Comparison of ENCODE assay signal across 1 cellular context in the genomic region with DNA sequence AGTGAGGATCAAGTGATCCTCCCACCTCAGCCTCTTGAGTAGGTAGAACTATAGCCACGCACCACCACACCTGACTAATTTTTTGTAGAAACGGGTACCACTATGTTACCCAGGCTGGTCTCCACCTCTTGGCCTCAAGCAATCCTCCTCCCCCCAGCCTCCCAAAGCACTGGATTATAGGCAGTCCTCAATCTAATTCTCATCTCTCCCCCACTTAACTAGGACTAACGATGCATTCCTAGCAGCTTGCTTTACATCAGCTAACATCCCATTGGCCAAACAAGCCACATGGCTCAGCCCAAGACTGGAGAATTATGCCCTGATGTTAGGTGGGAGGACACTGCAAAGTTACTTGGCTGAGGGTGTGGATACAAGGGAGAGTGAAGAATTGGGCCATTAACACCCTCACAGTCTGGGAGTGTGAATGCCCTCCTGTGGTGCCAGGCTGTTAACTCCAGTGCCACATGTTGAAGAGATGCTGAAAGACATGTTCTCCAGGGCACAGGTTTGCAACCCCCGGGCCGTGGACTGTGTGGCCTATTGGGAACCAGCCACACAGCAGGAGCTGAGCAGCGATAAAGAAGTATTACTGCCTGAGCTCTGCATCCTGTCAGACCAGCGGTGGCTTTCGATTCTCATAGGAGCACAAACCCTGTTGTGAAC.
TF ChIP-seq lines count a peak whose summit lies in the region.

No MANE protein-coding gene starts in this region.

TF ChIP-seq in HCT116, 20 proteins besides CTCF, POLR2A, EP300 and RAD21:
- TF ChIP-seq, protein P1, sequence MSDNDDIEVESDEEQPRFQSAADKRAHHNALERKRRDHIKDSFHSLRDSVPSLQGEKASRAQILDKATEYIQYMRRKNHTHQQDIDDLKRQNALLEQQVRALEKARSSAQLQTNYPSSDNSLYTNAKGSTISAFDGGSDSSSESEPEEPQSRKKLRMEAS (IDR thresholded peaks at IDR 0.05): no peak
- no peak for TF ChIP-seq YY1 (IDR thresholded peaks at IDR 0.05; ENCODE audit: extremely low read depth, insufficient replicate concordance, low read depth, low read length)
- no peak for TF ChIP-seq FOSL1 (IDR thresholded peaks at IDR 0.05; ENCODE audit: low read depth)
- no peak for TF ChIP-seq ZFX (IDR thresholded peaks at IDR 0.05)
- no peak for TF ChIP-seq EGR1 (IDR thresholded peaks at IDR 0.05; ENCODE audit: low read depth)
- TF ChIP-seq, protein P2, sequence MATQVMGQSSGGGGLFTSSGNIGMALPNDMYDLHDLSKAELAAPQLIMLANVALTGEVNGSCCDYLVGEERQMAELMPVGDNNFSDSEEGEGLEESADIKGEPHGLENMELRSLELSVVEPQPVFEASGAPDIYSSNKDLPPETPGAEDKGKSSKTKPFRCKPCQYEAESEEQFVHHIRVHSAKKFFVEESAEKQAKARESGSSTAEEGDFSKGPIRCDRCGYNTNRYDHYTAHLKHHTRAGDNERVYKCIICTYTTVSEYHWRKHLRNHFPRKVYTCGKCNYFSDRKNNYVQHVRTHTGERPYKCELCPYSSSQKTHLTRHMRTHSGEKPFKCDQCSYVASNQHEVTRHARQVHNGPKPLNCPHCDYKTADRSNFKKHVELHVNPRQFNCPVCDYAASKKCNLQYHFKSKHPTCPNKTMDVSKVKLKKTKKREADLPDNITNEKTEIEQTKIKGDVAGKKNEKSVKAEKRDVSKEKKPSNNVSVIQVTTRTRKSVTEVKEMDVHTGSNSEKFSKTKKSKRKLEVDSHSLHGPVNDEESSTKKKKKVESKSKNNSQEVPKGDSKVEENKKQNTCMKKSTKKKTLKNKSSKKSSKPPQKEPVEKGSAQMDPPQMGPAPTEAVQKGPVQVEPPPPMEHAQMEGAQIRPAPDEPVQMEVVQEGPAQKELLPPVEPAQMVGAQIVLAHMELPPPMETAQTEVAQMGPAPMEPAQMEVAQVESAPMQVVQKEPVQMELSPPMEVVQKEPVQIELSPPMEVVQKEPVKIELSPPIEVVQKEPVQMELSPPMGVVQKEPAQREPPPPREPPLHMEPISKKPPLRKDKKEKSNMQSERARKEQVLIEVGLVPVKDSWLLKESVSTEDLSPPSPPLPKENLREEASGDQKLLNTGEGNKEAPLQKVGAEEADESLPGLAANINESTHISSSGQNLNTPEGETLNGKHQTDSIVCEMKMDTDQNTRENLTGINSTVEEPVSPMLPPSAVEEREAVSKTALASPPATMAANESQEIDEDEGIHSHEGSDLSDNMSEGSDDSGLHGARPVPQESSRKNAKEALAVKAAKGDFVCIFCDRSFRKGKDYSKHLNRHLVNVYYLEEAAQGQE (IDR thresholded peaks at IDR 0.05; ENCODE audit: low read depth): no peak
- TF ChIP-seq EZH2 (IDR thresholded peaks at IDR 0.05): no peak
- TF ChIP-seq, protein P3, sequence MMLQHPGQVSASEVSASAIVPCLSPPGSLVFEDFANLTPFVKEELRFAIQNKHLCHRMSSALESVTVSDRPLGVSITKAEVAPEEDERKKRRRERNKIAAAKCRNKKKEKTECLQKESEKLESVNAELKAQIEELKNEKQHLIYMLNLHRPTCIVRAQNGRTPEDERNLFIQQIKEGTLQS (IDR thresholded peaks at IDR 0.05): no peak
- no peak for TF ChIP-seq JUND (IDR thresholded peaks at IDR 0.05)
- TF ChIP-seq ELF1 (IDR thresholded peaks at IDR 0.05; ENCODE audit: borderline replicate concordance, low read depth): no peak
- TF ChIP-seq POLR2AphosphoS5 (IDR thresholded peaks at IDR 0.05; ENCODE audit: low read depth, low read length): no peak
- no peak for TF ChIP-seq ZNF274 (IDR thresholded peaks at IDR 0.05; ENCODE audit: low read depth, low read length)
- TF ChIP-seq TCF7L2 (IDR thresholded peaks at IDR 0.05; ENCODE audit: borderline replicate concordance, extremely low read depth, insufficient read depth, insufficient read length): no peak
- TF ChIP-seq, protein P4, sequence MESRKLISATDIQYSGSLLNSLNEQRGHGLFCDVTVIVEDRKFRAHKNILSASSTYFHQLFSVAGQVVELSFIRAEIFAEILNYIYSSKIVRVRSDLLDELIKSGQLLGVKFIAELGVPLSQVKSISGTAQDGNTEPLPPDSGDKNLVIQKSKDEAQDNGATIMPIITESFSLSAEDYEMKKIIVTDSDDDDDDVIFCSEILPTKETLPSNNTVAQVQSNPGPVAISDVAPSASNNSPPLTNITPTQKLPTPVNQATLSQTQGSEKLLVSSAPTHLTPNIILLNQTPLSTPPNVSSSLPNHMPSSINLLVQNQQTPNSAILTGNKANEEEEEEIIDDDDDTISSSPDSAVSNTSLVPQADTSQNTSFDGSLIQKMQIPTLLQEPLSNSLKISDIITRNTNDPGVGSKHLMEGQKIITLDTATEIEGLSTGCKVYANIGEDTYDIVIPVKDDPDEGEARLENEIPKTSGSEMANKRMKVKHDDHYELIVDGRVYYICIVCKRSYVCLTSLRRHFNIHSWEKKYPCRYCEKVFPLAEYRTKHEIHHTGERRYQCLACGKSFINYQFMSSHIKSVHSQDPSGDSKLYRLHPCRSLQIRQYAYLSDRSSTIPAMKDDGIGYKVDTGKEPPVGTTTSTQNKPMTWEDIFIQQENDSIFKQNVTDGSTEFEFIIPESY (IDR thresholded peaks at IDR 0.05; ENCODE audit: extremely low read depth, insufficient replicate concordance, low read length): no peak
- TF ChIP-seq SRF (IDR thresholded peaks at IDR 0.05; ENCODE audit: low read depth): no peak
- TF ChIP-seq CEBPB (IDR thresholded peaks at IDR 0.05; ENCODE audit: low read depth): no peak
- TF ChIP-seq EZH2phosphoT487 (IDR thresholded peaks at IDR 0.05; ENCODE audit: borderline replicate concordance): no peak
- no peak for TF ChIP-seq SP1 (IDR thresholded peaks at IDR 0.05; ENCODE audit: low read depth)
- TF ChIP-seq SIN3A (IDR thresholded peaks at IDR 0.05; ENCODE audit: low read depth): no peak
- TF ChIP-seq CBX3 (IDR thresholded peaks at IDR 0.05; ENCODE audit: low read depth): no peak
